Comparison of ENCODE assay signal across 1 cellular context in genomic region chr3:48685293-48685602, GRCh38.
TF ChIP-seq lines count a peak whose summit lies in the region.

No MANE protein-coding gene starts in this region.

TF ChIP-seq in HepG2, 621 proteins besides CTCF, POLR2A, EP300 and RAD21:
- TF ChIP-seq ZBTB7B (CRISPR knock-in tag; IDR thresholded peaks at IDR 0.05) (peak; percentile 81; the same call in 1 of the 2 replicates), BHLHE40 (IDR thresholded peaks at IDR 0.05; ENCODE audit: low read length) (no peak), PCBP2 (optimal IDR thresholded peaks at IDR 0.05; ENCODE audit: low read depth, low read length, poor library complexity, severe bottlenecking) (peak; percentile 5), SMC3 (IDR thresholded peaks at IDR 0.05; ENCODE audit: low read length) (peak; percentile 5; the same call in 1 of the 2 replicates), ZNF281 (CRISPR knock-in tag; IDR thresholded peaks at IDR 0.05; ENCODE audit: borderline replicate concordance) (no peak), PITX1 (CRISPR knock-in tag; IDR thresholded peaks at IDR 0.05) (no peak), ZNF354B (CRISPR knock-in tag; IDR thresholded peaks at IDR 0.05) (peak; percentile 56; the same call in 1 of the 2 replicates), JARID2 (CRISPR knock-in tag; IDR thresholded peaks at IDR 0.05; ENCODE audit: insufficient replicate concordance) (no peak)
TF ChIP-seq in HepG2: peak in this region for 4.
